15 cellular contexts compared by ENCODE assay signal in genomic region chr7:69232445-69233376, GRCh38.
DNase-seq lines count a peak whose midpoint lies in the region; ATAC-seq and TF ChIP-seq lines count a peak whose summit lies in the region.
"Had no signal": no experiment of that assay in that cellular context is flagged by ENCODE, and none has a peak within 500 bp of the region (broad histone marks: within the 10 kb centered on the region; RNA-seq: fewer than 3 reads in every experiment).

No MANE protein-coding gene starts in this region.

- TF ChIP-seq CTCF in foreskin keratinocyte (conservative IDR thresholded peaks at IDR 0.05), result no peak
- TF ChIP-seq CTCF in esophagus muscularis mucosa (IDR thresholded peaks at IDR 0.05), result no peak

- WGBS in esophagus muscularis mucosa, result 69% methylated on average over 21 of the region's 21 CpGs

- H3K9me3 ChIP-seq in esophagus muscularis mucosa, result no peaks in the 10 kb centered on the region

- H3K27me3 ChIP-seq in foreskin keratinocyte (no peaks in the 10 kb centered on the region), esophagus muscularis mucosa (no peaks in the 10 kb centered on the region)

- DNase-seq in DMS79 (lab: John Stamatoyannopoulos, UW), result peak; percentile 77
- DNase-seq in NCI-H146 treated with DMSO at 0.1 percent for 48 hours (lab: John Stamatoyannopoulos, UW; ENCODE audit: unreplicated experiment), result peak; percentile 99
- DNase-seq in NCI-H748 (lab: John Stamatoyannopoulos, UW; ENCODE audit: unreplicated experiment), result peak; percentile 99
- DNase-seq in left lobe of liver (ENCODE audit: low spot score), result no peak
- DNase-seq in foreskin keratinocyte, result no peak
- no peak for DNase-seq in ecto neural progenitor cell (ENCODE audit: low spot score)
- no peak for DNase-seq in esophagus muscularis mucosa (ENCODE audit: extremely low spot score)
- no peak for DNase-seq in Ammon's horn (ENCODE audit: low spot score)
- DNase-seq: activated CD4-positive, CD25-positive, alpha-beta regulatory T cell; activated CD8-positive, alpha-beta memory T cell treated with anti-CD3 and anti-CD28 coated beads, Interleukin-2, amount 50 U/mL, for 4 hours; activated naive CD8-positive, alpha-beta T cell treated with anti-CD3 and anti-CD28 coated beads for 36 hours; central memory CD4-positive, alpha-beta T cell; MV-4-11; nucleus accumbens; stimulated activated CD4-positive, alpha-beta T cell treated with anti-CD3 and anti-CD28 coated beads, Interleukin-15, amount 100 ng/mL, for 24 hours had no signal

- no peaks in the 10 kb centered on the region for H3K4me1 ChIP-seq in foreskin keratinocyte
- peaks cover 0 to 18% (median 12%) of the 10 kb centered on the region in 4 donors for H3K4me1 ChIP-seq in esophagus muscularis mucosa

- H3K27ac ChIP-seq in foreskin keratinocyte (no peak overlapping the region), esophagus muscularis mucosa (replicated peaks in 1 of 4) (no peak overlapping the region)

- no peak for TF ChIP-seq EP300 in esophagus muscularis mucosa (IDR thresholded peaks at IDR 0.05)

- TF ChIP-seq POLR2A in esophagus muscularis mucosa (IDR thresholded peaks at IDR 0.05; ENCODE audit: low read depth), result no peak

- no peak overlapping the region for H3K4me3 ChIP-seq in esophagus muscularis mucosa

- H3K36me3 ChIP-seq in esophagus muscularis mucosa, result no peaks in the 10 kb centered on the region

- peak; percentile 83 for ATAC-seq in left lobe of liver
- ATAC-seq in foreskin keratinocyte, result no peak

- intact Hi-C loops in esophagus muscularis mucosa (cut with DNase I), result no loop called here

Comparison
In these comparisons a context has a peak if more than half of its experiments do, and no peak if none do; other contexts are left out.
1. DNase-seq: peak in DMS79 (single experiment), NCI-H146 treated with DMSO at 0.1 percent for 48 hours (single experiment) and NCI-H748 (single experiment); none in left lobe of liver (single experiment), foreskin keratinocyte (0 of 2), ecto neural progenitor cell (single experiment), esophagus muscularis mucosa (single experiment) and Ammon's horn (single experiment).